33 cellular contexts compared by ENCODE assay signal in the genomic region with DNA sequence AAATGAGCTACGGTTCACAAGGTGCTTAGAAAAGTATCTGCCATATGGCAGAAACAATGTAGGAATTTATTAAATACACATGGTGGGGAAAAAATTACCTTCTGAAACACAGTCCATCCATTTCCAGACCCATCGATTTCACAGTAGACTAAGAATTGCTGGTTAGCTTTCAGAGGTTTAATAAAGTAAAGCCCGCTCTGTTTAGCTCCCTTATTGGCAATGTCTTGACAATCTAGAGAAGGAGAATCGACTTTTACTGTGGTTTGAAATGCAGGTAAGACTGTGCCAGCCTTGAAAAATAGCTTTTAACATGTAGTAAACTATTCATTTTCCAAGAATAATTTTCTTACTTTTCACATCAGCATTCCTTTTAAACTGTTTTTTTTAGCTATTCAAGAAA. TPM values are rescaled to one million over a fixed set of nuclear protein-coding genes. Genes with fewer than 3 reads are reported as not detected.
"Had no signal": no experiment of that assay in that cellular context is flagged by ENCODE, and none has a peak within 500 bp of the region (broad histone marks: within the 10 kb centered on the region; RNA-seq: fewer than 3 reads in every experiment).

No MANE protein-coding gene starts in this region.

- ATAC-seq: naive thymus-derived CD4-positive, alpha-beta T cell; natural killer cell; psoas muscle; right cardiac atrium; sciatic nerve; stimulated activated effector memory CD8-positive, alpha-beta T cell treated with anti-CD3 and anti-CD28 coated beads, Interleukin-12 subunit alpha, Interleukin-12 subunit beta, amount 100 ng/mL, for 72 hours; stimulated activated naive B cell treated with anti-CD40 and anti-IgM and Interleukin-4, amounts not matched to agents 10 μg/mL and 1 μg/mL and 100 μg/mL, for 72 hours had no signal

- H3K9ac ChIP-seq: neural progenitor cell, parathyroid adenoma had no signal

- H3K9me3 Mint-ChIP-seq: nephron; neural progenitor cell; stimulated activated effector memory CD8-positive, alpha-beta T cell treated with anti-CD3 and anti-CD28 coated beads, Interleukin-12 subunit alpha, Interleukin-12 subunit beta, amount 100 ng/mL, for 72 hours; stimulated activated naive B cell treated with anti-CD40 and anti-IgM and Interleukin-4, amounts not matched to agents 10 μg/mL and 1 μg/mL and 100 μg/mL, for 72 hours; stimulated activated naive CD8-positive, alpha-beta T cell treated with anti-CD3 and anti-CD28 coated beads, Interleukin-15, Interleukin-2, amounts not matched to agents 100 ng/mL and 50 ng/mL, for 24 hours had no signal

- H3K27ac Mint-ChIP-seq: naive thymus-derived CD4-positive, alpha-beta T cell; natural killer cell; nephron; neural progenitor cell; progenitor cell of endocrine pancreas; stimulated activated effector memory CD8-positive, alpha-beta T cell treated with anti-CD3 and anti-CD28 coated beads, Interleukin-12 subunit alpha, Interleukin-12 subunit beta, amount 100 ng/mL, for 72 hours; stimulated activated naive B cell treated with anti-CD40 and anti-IgM and Interleukin-4, amounts not matched to agents 10 μg/mL and 1 μg/mL and 100 μg/mL, for 72 hours; stimulated activated naive CD8-positive, alpha-beta T cell treated with anti-CD3 and anti-CD28 coated beads, Interleukin-15, Interleukin-2, amounts not matched to agents 100 ng/mL and 50 ng/mL, for 24 hours had no signal

- H3K4me2 ChIP-seq: neural progenitor cell had no signal

- H3K79me2 ChIP-seq: parathyroid adenoma had no signal

- H3K27me3 ChIP-seq: neural progenitor cell, ovary, stomach, thyroid gland, tibial nerve, upper lobe of left lung had no signal

- H3K4me1 Mint-ChIP-seq: naive thymus-derived CD4-positive, alpha-beta T cell; natural killer cell; nephron; neural progenitor cell; stimulated activated effector memory CD8-positive, alpha-beta T cell treated with anti-CD3 and anti-CD28 coated beads, Interleukin-12 subunit alpha, Interleukin-12 subunit beta, amount 100 ng/mL, for 72 hours; stimulated activated naive B cell treated with anti-CD40 and anti-IgM and Interleukin-4, amounts not matched to agents 10 μg/mL and 1 μg/mL and 100 μg/mL, for 72 hours had no signal

- H3K36me3 Mint-ChIP-seq: naive thymus-derived CD4-positive, alpha-beta T cell; natural killer cell; neural progenitor cell; stimulated activated effector memory CD8-positive, alpha-beta T cell treated with anti-CD3 and anti-CD28 coated beads, Interleukin-12 subunit alpha, Interleukin-12 subunit beta, amount 100 ng/mL, for 72 hours; stimulated activated naive B cell treated with anti-CD40 and anti-IgM and Interleukin-4, amounts not matched to agents 10 μg/mL and 1 μg/mL and 100 μg/mL, for 72 hours had no signal

- H3K27ac ChIP-seq: neural progenitor cell, ovary, parathyroid adenoma, psoas muscle, skin epidermis, stomach, thoracic aorta, thyroid gland, tibial nerve, upper lobe of left lung, uterus had no signal

- H3K4me3 ChIP-seq: neural progenitor cell, ovary, psoas muscle, skin epidermis, stomach, thoracic aorta, thyroid gland, tibial nerve, upper lobe of left lung, uterus had no signal

- DNase-seq: naive thymus-derived CD4-positive, alpha-beta T cell; natural killer cell; occipital lobe; ovary; posterior cingulate gyrus; psoas muscle; right cardiac atrium; stimulated activated CD4-positive, alpha-beta T cell treated with anti-CD3 and anti-CD28 coated beads, Interleukin-15, amount 100 ng/mL, for 24 hours; stimulated activated CD4-positive, alpha-beta T cell treated with anti-CD3 and anti-CD28 coated beads, Interleukin-2, amount 100 ng/mL, for 24 hours; stimulated activated CD4-positive, alpha-beta T cell treated with anti-CD3 and anti-CD28 coated beads, Interleukin-2, amount 100 ng/mL, for 48 hours; stimulated activated CD4-positive, alpha-beta T cell treated with anti-CD3 and anti-CD28 coated beads, Interleukin-4, amount 100 ng/mL, for 24 hours; stimulated activated naive B cell treated with anti-CD40 and anti-IgM and Interleukin-4, amounts not matched to agents 10 μg/mL and 1 μg/mL and 100 μg/mL, for 72 hours; stimulated activated naive CD4-positive, alpha-beta T cell treated with Interleukin-2 at 50 U/mL for 16 hours; stomach; thyroid gland; trophoblast cell; upper lobe of left lung; uterus had no signal

- H3K9me3 ChIP-seq: ovary, psoas muscle, stomach, thoracic aorta, thyroid gland, tibial nerve, upper lobe of left lung, uterus had no signal

- H3K4me3 Mint-ChIP-seq: naive thymus-derived CD4-positive, alpha-beta T cell; natural killer cell; nephron; neural progenitor cell; stimulated activated effector memory CD8-positive, alpha-beta T cell treated with anti-CD3 and anti-CD28 coated beads, Interleukin-12 subunit alpha, Interleukin-12 subunit beta, amount 100 ng/mL, for 72 hours; stimulated activated naive B cell treated with anti-CD40 and anti-IgM and Interleukin-4, amounts not matched to agents 10 μg/mL and 1 μg/mL and 100 μg/mL, for 72 hours; stimulated activated naive CD8-positive, alpha-beta T cell treated with anti-CD3 and anti-CD28 coated beads, Interleukin-15, Interleukin-2, amounts not matched to agents 100 ng/mL and 50 ng/mL, for 24 hours had no signal

- H2AFZ ChIP-seq: neural progenitor cell, parathyroid adenoma had no signal

- H3K36me3 ChIP-seq: neural progenitor cell, ovary, stomach, thoracic aorta, thyroid gland, tibial nerve, upper lobe of left lung, uterus had no signal

- H3K4me1 ChIP-seq: neural progenitor cell, parathyroid adenoma, psoas muscle, stomach, thyroid gland, tibial nerve, upper lobe of left lung, uterus had no signal

- H3K27me3 Mint-ChIP-seq: progenitor cell of endocrine pancreas had no signal

RNA-seq across cellular contexts. Expression of gene FGG, which starts 2.9 kb away (rescaled TPM):
- total RNA-seq: naive thymus-derived CD4-positive, alpha-beta T cell; natural killer cell; osteoblast; sciatic nerve; subcutaneous adipose tissue; temporal lobe; thoracic aorta; thyroid gland; tibial nerve; urinary bladder had no signal
- polyA plus RNA-seq: naive thymus-derived CD4-positive, alpha-beta T cell; neural cell had no signal

RNA-seq across cellular contexts. Expression of gene FGA, which starts 19.0 kb away (rescaled TPM):
- total RNA-seq: naive thymus-derived CD4-positive, alpha-beta T cell; natural killer cell; osteoblast; sciatic nerve; subcutaneous adipose tissue; temporal lobe; thoracic aorta; thyroid gland; urinary bladder had no signal
- polyA plus RNA-seq: naive thymus-derived CD4-positive, alpha-beta T cell; neural cell; ovary; psoas muscle had no signal

RNA-seq across cellular contexts. Expression of gene FGB, which starts 46.7 kb away (rescaled TPM):
- total RNA-seq: naive thymus-derived CD4-positive, alpha-beta T cell; natural killer cell; osteoblast; sciatic nerve; subcutaneous adipose tissue; temporal lobe; thoracic aorta; tibial nerve; urinary bladder had no signal
- polyA plus RNA-seq: naive thymus-derived CD4-positive, alpha-beta T cell; neural cell; ovary; psoas muscle had no signal
